Comparison of ENCODE assay signal across 9 cellular contexts in the genomic region with DNA sequence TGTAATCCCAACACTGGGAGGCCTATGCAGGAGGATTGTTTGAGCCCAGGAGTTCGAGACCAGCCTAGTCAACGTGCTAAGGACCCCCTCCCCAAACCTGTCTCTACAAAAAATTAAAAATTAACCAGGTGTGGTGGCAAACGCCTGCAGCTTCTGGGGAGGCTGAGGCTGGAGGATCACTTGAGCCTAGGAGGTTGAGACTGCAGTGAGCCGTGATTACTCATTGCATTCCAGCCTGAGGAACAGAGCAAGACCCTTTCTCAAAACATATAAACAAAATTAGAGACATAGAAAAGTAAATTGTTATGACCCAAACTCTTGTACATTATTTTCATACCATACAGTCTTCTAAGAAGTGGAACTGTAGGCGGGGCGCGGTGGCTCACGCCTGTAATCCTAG. TPM values are rescaled to one million over a fixed set of nuclear protein-coding genes. Genes with fewer than 3 reads are reported as not detected.
DNase-seq lines count a peak whose midpoint lies in the region; ATAC-seq and TF ChIP-seq lines count a peak whose summit lies in the region.
"Had no signal": no experiment of that assay in that cellular context is flagged by ENCODE, and none has a peak within 500 bp of the region (broad histone marks: within the 10 kb centered on the region; RNA-seq: fewer than 3 reads in every experiment).

No MANE protein-coding gene starts in this region.

- H3K36me3 ChIP-seq in HUES6 (ENCODE audit: control insufficient read depth, insufficient read depth, low read length): peaks cover 3% of the 10 kb centered on the region; the same call in 1 of the 2 replicates
- H3K36me3 ChIP-seq in muscle layer of colon (ENCODE audit: insufficient read depth, low read length): peaks cover 6% of the 10 kb centered on the region

- no peak for TF ChIP-seq CTCF in 22Rv1 (IDR thresholded peaks at IDR 0.05)
- TF ChIP-seq CTCF in cardiac fibroblast (IDR thresholded peaks at IDR 0.05; ENCODE audit: low read depth, low read length): no peak

- ATAC-seq in GM18907 (IDR thresholded peaks at IDR 0.05; ENCODE audit: unreplicated experiment): no peak

- H3K4me3 ChIP-seq in HUES6 (ENCODE audit: low read depth, low read length) (peak overlapping the region; percentile 82), cardiac fibroblast (replicated peaks in 1 of 2; ENCODE audit: low read depth in 2 of 2, low read length in 2 of 2) (peak overlapping the region; percentile 90 to 98), muscle layer of colon (ENCODE audit: low read depth in 1 of 2, low read length in 2 of 2) (peak overlapping the region; percentile 93 to 98)

- DNase-seq in cardiac fibroblast (ENCODE audit: low read depth in 2 of 2): no peak
- no peak for DNase-seq in A172 (ENCODE audit: low spot score)
- DNase-seq in NCI-H1417 (lab: John Stamatoyannopoulos, UW): no peak
- no peak for DNase-seq in hippocampal formation (lab: John Stamatoyannopoulos, UW)
- DNase-seq: Kasumi-1 had no signal

- H3K27me3 ChIP-seq in HUES6 (ENCODE audit: control insufficient read depth, insufficient read depth, low read length) (no peaks in the 10 kb centered on the region), muscle layer of colon (ENCODE audit: control insufficient read depth in 1 of 2, insufficient read depth in 2 of 2, low read length in 2 of 2) (no peaks in the 10 kb centered on the region)

- H3K27ac ChIP-seq in 22Rv1: peak overlapping the region; percentile 85
- no peak overlapping the region for H3K27ac ChIP-seq in HUES6 (ENCODE audit: low read depth, low read length)
- H3K27ac ChIP-seq in muscle layer of colon (ENCODE audit: low read depth, low read length): no peak overlapping the region

- H3K9ac ChIP-seq in HUES6 (ENCODE audit: low read length) (peak overlapping the region; percentile 86), muscle layer of colon (ENCODE audit: low read length) (peak overlapping the region; percentile 74)

- H3K9me3 ChIP-seq in HUES6 (ENCODE audit: control insufficient read depth, insufficient read depth, low read depth, low read length) (no peaks in the 10 kb centered on the region), muscle layer of colon (ENCODE audit: low read length) (no peaks in the 10 kb centered on the region)

- no peaks in the 10 kb centered on the region for H3K4me1 ChIP-seq in HUES6 (ENCODE audit: control insufficient read depth, insufficient read depth, low read length)
- H3K4me1 ChIP-seq in muscle layer of colon (ENCODE audit: insufficient read depth, low read length): peaks cover 22% of the 10 kb centered on the region

RNA-seq across cellular contexts. Expression of gene GPR107, which starts 1.1 kb away (rescaled TPM):
- 0.17 and 0.22 TPM in 2 replicates for total RNA-seq in A172 (2014; rRNA removed; shearing (Covaris generic))

RNA-seq across cellular contexts. Expression of gene FNBP1, which starts 11.8 kb away (rescaled TPM):
- total RNA-seq in A172 (2014; rRNA removed; shearing (Covaris generic)): 22.7 and 28.4 TPM in 2 replicates
